26 cellular contexts compared by ENCODE assay signal in the genomic region with DNA sequence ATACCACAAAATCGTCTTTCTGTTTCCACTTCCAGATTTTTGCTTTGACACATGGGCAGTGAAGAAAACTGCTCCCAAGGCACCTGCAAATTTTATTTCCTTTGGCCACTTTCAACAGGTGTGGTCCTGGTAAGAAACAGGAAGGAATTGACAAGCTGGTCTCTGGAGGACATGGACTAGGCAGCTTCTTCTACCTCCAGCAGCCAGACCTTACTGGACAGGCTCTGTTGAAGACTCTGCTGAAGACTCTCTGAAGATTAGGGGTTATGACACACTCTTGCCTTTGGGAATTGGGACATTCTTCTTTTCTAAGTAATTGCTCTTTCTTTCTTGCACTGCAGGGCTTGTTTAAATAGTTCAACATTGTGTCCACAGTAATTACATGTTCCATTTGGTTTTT.
"Had no signal": no experiment of that assay in that cellular context is flagged by ENCODE, and none has a peak within 500 bp of the region (broad histone marks: within the 10 kb centered on the region; RNA-seq: fewer than 3 reads in every experiment).

No MANE protein-coding gene starts in this region.

- H3K27me3 ChIP-seq: adrenal gland, body of pancreas, esophagus squamous epithelium had no signal

- ATAC-seq: activated CD4-positive, alpha-beta T cell treated with anti-CD3 and anti-CD28 coated beads for 36 hours; activated CD8-positive, alpha-beta memory T cell treated with anti-CD3 and anti-CD28 coated beads, Interleukin-2, amount 10 ng/mL, durations not matched to agents 7 days and 5 days; activated CD8-positive, alpha-beta T cell treated with anti-CD3 and anti-CD28 coated beads, Interleukin-2, amount 10 ng/mL, durations not matched to agents 7 days and 5 days; activated naive CD8-positive, alpha-beta T cell treated with anti-CD3 and anti-CD28 coated beads, Interleukin-2, amount 50 U/mL, for 24 hours; body of pancreas had no signal

- H3K9me3 ChIP-seq: adrenal gland, body of pancreas, esophagus squamous epithelium had no signal

- DNase-seq: activated CD4-positive, alpha-beta memory T cell treated with anti-CD3 and anti-CD28 coated beads for 36 hours; activated CD4-positive, alpha-beta T cell treated with anti-CD3 and anti-CD28 coated beads for 36 hours; activated CD4-positive, alpha-beta T cell treated with anti-CD3 and anti-CD28 coated beads, Interleukin-2, amount 10 ng/mL, durations not matched to agents 24 days and 14 days; activated CD4-positive, CD25-positive, alpha-beta regulatory T cell; activated CD4-positive, CD25-positive, alpha-beta regulatory T cell treated with anti-CD3 and anti-CD28 coated beads, Interleukin-2, amount 50 U/mL, for 72 hours; activated CD8-positive, alpha-beta memory T cell treated with anti-CD3 and anti-CD28 coated beads, Interleukin-2, amount 10 ng/mL, durations not matched to agents 7 days and 5 days; activated CD8-positive, alpha-beta memory T cell treated with anti-CD3 and anti-CD28 coated beads, Interleukin-2, amount 50 U/mL, for 4 hours; activated CD8-positive, alpha-beta T cell treated with anti-CD3 and anti-CD28 coated beads, Interleukin-2, amount 10 ng/mL, durations not matched to agents 7 days and 5 days; activated effector memory CD4-positive, alpha-beta T cell treated with anti-CD3 and anti-CD28 coated beads, Interleukin-2, amount 50 U/mL, for 16 hours; activated naive CD4-positive, alpha-beta T cell treated with anti-CD3 and anti-CD28 coated beads for 36 hours; activated naive CD8-positive, alpha-beta T cell treated with anti-CD3 and anti-CD28 coated beads for 36 hours; activated naive CD8-positive, alpha-beta T cell treated with anti-CD3 and anti-CD28 coated beads, Interleukin-2, amount 50 U/mL, for 24 hours; activated T-cell treated with anti-CD3 and anti-CD28 coated beads, Interleukin-2, amount 50 U/mL, for 1 hour; activated T-cell treated with anti-CD3 and anti-CD28 coated beads, Interleukin-2, amount 50 U/mL, for 48 hours; adrenal gland; amygdala; aorta; body of pancreas; caudate nucleus; cortex of kidney; dermis blood vessel endothelial cell; effector CD8-positive, alpha-beta T cell; esophagus squamous epithelium; foreskin fibroblast; T-helper 2 cell had no signal

- H3K27ac ChIP-seq: adrenal gland, body of pancreas, epithelial cell of prostate, esophagus squamous epithelium had no signal

- H3K4me1 ChIP-seq: adrenal gland, body of pancreas, esophagus squamous epithelium had no signal

- H3K36me3 ChIP-seq: adrenal gland, esophagus squamous epithelium had no signal

- H3K4me3 ChIP-seq: adrenal gland, body of pancreas, esophagus squamous epithelium had no signal
